Comparison of ENCODE assay signal across 1 cellular context in the genomic region with DNA sequence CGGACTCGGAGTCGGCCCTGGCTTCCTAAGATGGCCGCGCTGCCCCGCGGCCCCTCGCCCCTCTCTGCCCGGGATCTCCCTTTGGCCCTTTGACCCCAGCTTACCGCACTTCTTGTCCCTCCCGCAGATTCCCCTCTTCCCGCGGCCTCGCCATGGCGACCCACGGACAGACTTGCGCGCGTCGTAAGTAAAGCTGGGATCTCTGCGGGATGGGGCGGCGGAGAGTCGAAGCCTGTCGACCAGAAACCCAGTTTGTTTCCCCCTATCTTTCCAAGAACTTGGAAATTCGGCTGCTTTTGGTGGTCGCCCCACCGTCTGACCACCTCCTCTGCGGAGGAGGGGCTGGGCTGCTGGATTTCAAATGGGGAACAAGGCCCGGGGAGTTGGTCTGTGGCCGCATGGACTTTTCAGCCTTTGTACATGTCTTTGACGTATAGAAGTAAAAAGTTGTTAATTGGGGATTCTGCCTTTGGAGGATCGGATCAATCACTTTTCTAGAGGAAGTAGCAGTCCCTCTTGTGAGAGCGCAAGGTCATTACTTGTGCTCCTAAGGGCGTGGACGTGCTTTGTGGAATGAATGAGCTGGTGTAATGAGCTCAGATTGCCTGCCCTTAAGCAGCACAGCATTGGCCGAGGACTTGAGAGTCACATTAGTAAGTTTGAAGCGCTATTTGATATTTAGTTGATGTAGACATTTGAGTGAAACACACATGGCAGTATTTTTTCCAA.
TF ChIP-seq lines count a peak whose summit lies in the region.

No MANE protein-coding gene starts in this region.

TF ChIP-seq in Ishikawa, 13 proteins besides CTCF, POLR2A, EP300 and RAD21 (continued from another document):
- TF ChIP-seq, protein P1, sequence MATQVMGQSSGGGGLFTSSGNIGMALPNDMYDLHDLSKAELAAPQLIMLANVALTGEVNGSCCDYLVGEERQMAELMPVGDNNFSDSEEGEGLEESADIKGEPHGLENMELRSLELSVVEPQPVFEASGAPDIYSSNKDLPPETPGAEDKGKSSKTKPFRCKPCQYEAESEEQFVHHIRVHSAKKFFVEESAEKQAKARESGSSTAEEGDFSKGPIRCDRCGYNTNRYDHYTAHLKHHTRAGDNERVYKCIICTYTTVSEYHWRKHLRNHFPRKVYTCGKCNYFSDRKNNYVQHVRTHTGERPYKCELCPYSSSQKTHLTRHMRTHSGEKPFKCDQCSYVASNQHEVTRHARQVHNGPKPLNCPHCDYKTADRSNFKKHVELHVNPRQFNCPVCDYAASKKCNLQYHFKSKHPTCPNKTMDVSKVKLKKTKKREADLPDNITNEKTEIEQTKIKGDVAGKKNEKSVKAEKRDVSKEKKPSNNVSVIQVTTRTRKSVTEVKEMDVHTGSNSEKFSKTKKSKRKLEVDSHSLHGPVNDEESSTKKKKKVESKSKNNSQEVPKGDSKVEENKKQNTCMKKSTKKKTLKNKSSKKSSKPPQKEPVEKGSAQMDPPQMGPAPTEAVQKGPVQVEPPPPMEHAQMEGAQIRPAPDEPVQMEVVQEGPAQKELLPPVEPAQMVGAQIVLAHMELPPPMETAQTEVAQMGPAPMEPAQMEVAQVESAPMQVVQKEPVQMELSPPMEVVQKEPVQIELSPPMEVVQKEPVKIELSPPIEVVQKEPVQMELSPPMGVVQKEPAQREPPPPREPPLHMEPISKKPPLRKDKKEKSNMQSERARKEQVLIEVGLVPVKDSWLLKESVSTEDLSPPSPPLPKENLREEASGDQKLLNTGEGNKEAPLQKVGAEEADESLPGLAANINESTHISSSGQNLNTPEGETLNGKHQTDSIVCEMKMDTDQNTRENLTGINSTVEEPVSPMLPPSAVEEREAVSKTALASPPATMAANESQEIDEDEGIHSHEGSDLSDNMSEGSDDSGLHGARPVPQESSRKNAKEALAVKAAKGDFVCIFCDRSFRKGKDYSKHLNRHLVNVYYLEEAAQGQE (IDR thresholded peaks at IDR 0.05; ENCODE audit: low read depth) = no peak
- TF ChIP-seq TEAD4 (IDR thresholded peaks at IDR 0.05) = no peak
- peak; percentile 54; the same call in 1 of the 2 replicates for TF ChIP-seq ZBTB7A (IDR thresholded peaks at IDR 0.05; ENCODE audit: low read depth)
- no peak for TF ChIP-seq NFIC (IDR thresholded peaks at IDR 0.05)
- TF ChIP-seq CEBPB (IDR thresholded peaks at IDR 0.05) = no peak
